Comparison of ENCODE assay signal across 18 cellular contexts in genomic region chr10:36499696-36500095, GRCh38.
DNase-seq lines count a peak whose midpoint lies in the region; ATAC-seq and TF ChIP-seq lines count a peak whose summit lies in the region.
"Had no signal": no experiment of that assay in that cellular context is flagged by ENCODE, and none has a peak within 500 bp of the region (broad histone marks: within the 10 kb centered on the region; RNA-seq: fewer than 3 reads in every experiment).

No MANE protein-coding gene starts in this region.

- no peaks in the 10 kb centered on the region for H3K36me3 ChIP-seq in A673 (ENCODE audit: insufficient read depth, low read length, poor library complexity, severe bottlenecking)
- H3K36me3 ChIP-seq: Peyer's patch had no signal

- intact Hi-C loops in A673 (cut with micrococcal nuclease; ENCODE audit: unreplicated experiment), result loop anchor here (10.0 kb wide), 1 partner anchor 865 kb away; no protein-coding TSS in a partner anchor

- POLR2A ChIA-PET in A673 (lab: Charles Lee; ENCODE audit: low non-redundant PET), result no interaction called here

- no peak overlapping the region for H3K27ac ChIP-seq in A673 (ENCODE audit: low read depth, low read length, poor library complexity, severe bottlenecking)
- H3K27ac ChIP-seq: Peyer's patch had no signal

- no peak for TF ChIP-seq CTCF in A673 (conservative IDR thresholded peaks at IDR 0.05; ENCODE audit: low read depth, low read length)
- no peak for TF ChIP-seq CTCF in epithelial cell of esophagus (IDR thresholded peaks at IDR 0.05; ENCODE audit: insufficient read depth, low read depth, low read length, missing control alignments)

- H3K4me3 ChIP-seq in A673 (ENCODE audit: low read depth, low read length, poor library complexity, severe bottlenecking) (no peak overlapping the region), epithelial cell of esophagus (ENCODE audit: low read length) (no peak overlapping the region)
- H3K4me3 ChIP-seq: Peyer's patch had no signal

- peak; percentile 44 for DNase-seq in A673 (ENCODE audit: low spot score)
- DNase-seq in HCEC 1CT, result peak; percentile 80
- peak; percentile 70 for DNase-seq in RPMI7951 (ENCODE audit: low read depth)
- peak; percentile 37 for DNase-seq in epithelial cell of esophagus (ENCODE audit: low read depth)
- DNase-seq in NCI-H2081 (lab: John Stamatoyannopoulos, UW), result no peak
- DNase-seq in NCI-H526 (lab: John Stamatoyannopoulos, UW), result no peak
- no peak for DNase-seq in stimulated activated CD4-positive, alpha-beta T cell treated with anti-CD3 and anti-CD28 coated beads, Interleukin-12 subunit alpha, Interleukin-12 subunit beta, amount 100 ng/mL, for 4 hours
- DNase-seq: AML-193; Calu3; CD4-positive, CD25-positive, alpha-beta regulatory T cell; DMS79 treated with DMSO at 0.1 percent for 48 hours; NCI-H1092; NCI-H1694; NCI-H446; NCI-H82; Peyer's patch; SW 1271 had no signal

- ATAC-seq in HG02938 (IDR thresholded peaks at IDR 0.05; ENCODE audit: unreplicated experiment), result no peak

- H3K9me3 ChIP-seq in A673 (ENCODE audit: low read depth, low read length, poor library complexity, severe bottlenecking), result no peaks in the 10 kb centered on the region
- H3K9me3 ChIP-seq: Peyer's patch had no signal

- no TSS peak for BruUV-seq in A673 (replicated peaks; lab: Mats Ljungman, UMichigan)

- H3K4me1 ChIP-seq in A673 (ENCODE audit: insufficient read depth, low read length, poor library complexity, severe bottlenecking), result peaks cover 10% of the 10 kb centered on the region
- H3K4me1 ChIP-seq: Peyer's patch had no signal

- CTCF ChIA-PET in A673 (lab: Charles Lee), result no interaction called here

- H3K27me3 ChIP-seq in A673 (replicated peaks; ENCODE audit: insufficient read depth, low read depth, low read length, poor library complexity), result no peaks in the 10 kb centered on the region
- H3K27me3 ChIP-seq: Peyer's patch had no signal

Comparison
In these comparisons a context has a peak if more than half of its experiments do, and no peak if none do; other contexts are left out.
1. DNase-seq: peak in A673 (single experiment), HCEC 1CT (single experiment), RPMI7951 (single experiment) and epithelial cell of esophagus (single experiment); none in NCI-H2081 (0 of 2), NCI-H526 (0 of 2) and stimulated activated CD4-positive, alpha-beta T cell treated with anti-CD3 and anti-CD28 coated beads, Interleukin-12 subunit alpha, Interleukin-12 subunit beta, amount 100 ng/mL, for 4 hours (single experiment).